ENCODE assay signal across 22 cellular contexts in genomic region chr1:234901491-234902049, GRCh38.
"Had no signal": no experiment of that assay in that cellular context is flagged by ENCODE, and none has a peak within 500 bp of the region (broad histone marks: within the 10 kb centered on the region; RNA-seq: fewer than 3 reads in every experiment).

No MANE protein-coding gene starts in this region.

- H3K36me3 ChIP-seq: cardiac muscle cell, esophagus squamous epithelium, prostate gland, right atrium auricular region had no signal

- H3K9me3 Mint-ChIP-seq: activated naive CD8-positive, alpha-beta T cell treated with anti-CD3 and anti-CD28 coated beads for 36 hours; dendritic cell treated with granulocyte-macrophage colony-stimulating factor and Interleukin-4, amounts not matched to agents 40 ng/mL and 50 ng/mL, for 4 days; memory B cell; naive B cell; neural crest cell; stimulated activated naive CD8-positive, alpha-beta T cell treated with anti-CD3 and anti-CD28 coated beads, Interleukin-15, amount 100 ng/mL, for 72 hours; T-helper 1 cell treated with Interleukin-12 subunit alpha and Interleukin-12 subunit beta and Interleukin-4 antibody, amounts not matched to agents 30 μg/mL and 1 μg/mL, for 36 hours; type B pancreatic cell had no signal

- H3K27ac Mint-ChIP-seq: activated naive CD8-positive, alpha-beta T cell treated with anti-CD3 and anti-CD28 coated beads for 36 hours; dendritic cell treated with granulocyte-macrophage colony-stimulating factor and Interleukin-4, amounts not matched to agents 40 ng/mL and 50 ng/mL, for 4 days; memory B cell; stimulated activated naive CD8-positive, alpha-beta T cell treated with anti-CD3 and anti-CD28 coated beads, Interleukin-15, amount 100 ng/mL, for 72 hours; type B pancreatic cell had no signal

- H3K27ac ChIP-seq: cardiac muscle cell, esophagus squamous epithelium, prostate gland, right atrium auricular region, VCaP had no signal

- H3K36me3 Mint-ChIP-seq: activated naive CD8-positive, alpha-beta T cell treated with anti-CD3 and anti-CD28 coated beads for 36 hours; memory B cell; naive B cell; type B pancreatic cell had no signal

- H3K9me3 ChIP-seq: esophagus squamous epithelium, mucosa of descending colon, prostate gland, right atrium auricular region had no signal

- H3K27me3 Mint-ChIP-seq: activated naive CD8-positive, alpha-beta T cell treated with anti-CD3 and anti-CD28 coated beads for 36 hours; dendritic cell treated with granulocyte-macrophage colony-stimulating factor and Interleukin-4, amounts not matched to agents 40 ng/mL and 50 ng/mL, for 4 days; memory B cell; naive B cell; type B pancreatic cell had no signal

- H3K4me3 ChIP-seq: cardiac muscle cell, esophagus squamous epithelium, mucosa of descending colon, prostate gland, right atrium auricular region, smooth muscle cell had no signal

- H3K4me2 ChIP-seq: smooth muscle cell had no signal

- H3K4me1 Mint-ChIP-seq: naive B cell had no signal

- ATAC-seq: mucosa of descending colon; stimulated activated naive CD8-positive, alpha-beta T cell treated with anti-CD3 and anti-CD28 coated beads, Interleukin-15, amount 100 ng/mL, for 72 hours had no signal

- H3K27me3 ChIP-seq: cardiac muscle cell, esophagus squamous epithelium, right atrium auricular region had no signal

- DNase-seq: activated CD4-positive, alpha-beta T cell treated with anti-CD3 and anti-CD28 coated beads for 1 hour; activated CD8-positive, alpha-beta memory T cell treated with anti-CD3 and anti-CD28 coated beads for 24 hours; activated CD8-positive, alpha-beta memory T cell treated with anti-CD3 and anti-CD28 coated beads, Interleukin-2, amount 50 U/mL, for 48 hours; activated gamma-delta T cell treated with Interleukin-2 at 50 U/mL for 16 hours; activated naive CD8-positive, alpha-beta T cell treated with anti-CD3 and anti-CD28 coated beads for 36 hours; amniotic stem cell; effector CD8-positive, alpha-beta T cell; esophagus squamous epithelium; mucosa of descending colon; naive B cell; stimulated activated CD4-positive, alpha-beta T cell treated with anti-CD3 and anti-CD28 coated beads, Interleukin-4, amount 100 ng/mL, for 1 hour; stimulated activated naive CD8-positive, alpha-beta T cell treated with anti-CD3 and anti-CD28 coated beads, Interleukin-15, amount 100 ng/mL, for 72 hours had no signal

- H3K4me3 Mint-ChIP-seq: activated naive CD8-positive, alpha-beta T cell treated with anti-CD3 and anti-CD28 coated beads for 36 hours; dendritic cell treated with granulocyte-macrophage colony-stimulating factor and Interleukin-4, amounts not matched to agents 40 ng/mL and 50 ng/mL, for 4 days; memory B cell; naive B cell; neural crest cell; stimulated activated naive CD8-positive, alpha-beta T cell treated with anti-CD3 and anti-CD28 coated beads, Interleukin-15, amount 100 ng/mL, for 72 hours; T-helper 1 cell treated with Interleukin-12 subunit alpha and Interleukin-12 subunit beta and Interleukin-4 antibody, amounts not matched to agents 30 μg/mL and 1 μg/mL, for 36 hours; type B pancreatic cell had no signal
